In the genomic region with DNA sequence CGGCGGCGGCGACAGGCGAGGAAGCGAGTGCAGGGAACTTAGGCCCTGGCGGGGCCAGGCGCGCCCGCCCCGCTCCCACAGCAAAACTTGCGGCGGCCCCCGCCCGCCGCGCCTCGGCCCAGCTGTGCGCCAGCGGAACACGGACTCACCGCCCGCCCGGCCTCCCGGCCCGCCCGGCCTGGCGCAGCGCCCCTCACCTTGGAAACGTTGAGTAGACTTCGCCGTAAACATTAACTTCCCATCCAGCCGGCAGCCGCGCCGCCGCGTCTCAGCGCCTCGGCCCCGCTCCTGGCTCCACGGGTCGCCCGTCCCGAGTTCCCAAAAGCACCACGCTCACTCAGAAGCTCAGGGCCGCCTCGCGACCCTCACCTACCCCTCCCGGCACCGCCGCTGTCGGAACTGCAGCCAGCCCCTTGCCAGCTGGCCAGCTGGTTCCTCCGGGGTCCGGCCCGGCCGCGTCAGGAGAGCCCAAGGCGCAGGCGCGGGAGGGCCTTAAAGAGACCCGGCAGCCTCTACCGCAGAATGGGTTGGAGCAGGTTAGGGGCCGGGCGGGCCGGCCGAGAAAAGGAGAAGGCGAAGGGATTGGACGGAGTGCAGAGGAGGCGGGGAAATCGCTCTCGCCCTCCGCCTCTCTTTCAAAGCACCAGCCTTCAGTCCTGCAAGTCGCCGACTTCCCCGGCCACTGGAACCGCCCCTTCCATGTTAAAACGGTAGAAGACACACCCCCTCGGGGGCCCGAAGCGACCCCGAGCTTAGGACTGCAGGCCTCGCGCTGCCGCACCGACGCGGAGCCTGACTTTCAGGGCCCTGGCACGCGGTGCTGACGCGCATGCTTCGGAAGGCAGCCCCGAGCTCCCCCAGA, we compare ENCODE assay signal across 8 cellular contexts.
DNase-seq lines count a peak whose midpoint lies in the region; ATAC-seq and TF ChIP-seq lines count a peak whose summit lies in the region.

A gene (minus strand): TSS at position 470 of the 862 bp plus-strand sequence. CDS start 48,562 bp downstream, outside the sequence.

- no peak for TF ChIP-seq CTCF in AG10803 (conservative IDR thresholded peaks at IDR 0.05; ENCODE audit: low read length)

- ATAC-seq in GM19023 (IDR thresholded peaks at IDR 0.05; ENCODE audit: unreplicated experiment) (peak; percentile 98), HG03196 (IDR thresholded peaks at IDR 0.05; ENCODE audit: unreplicated experiment) (peak; percentile 94)

- H3K4me3 ChIP-seq in AG10803 (ENCODE audit: low read length) = peak within 1 kb of the TSS; percentile 87

- DNase-seq in AG10803 (ENCODE audit: low read depth) (peak; percentile 95), NCI-H226 (peak; percentile 95), cerebellar cortex (ENCODE audit: low spot score) (peak; percentile 95), islet precursor cell (peak; percentile 100)
- DNase-seq in activated CD4-positive, CD25-positive, alpha-beta regulatory T cell treated with anti-CD3 and anti-CD28 coated beads, Interleukin-2, amount 50 U/mL, for 16 hours (ENCODE audit: low read depth, low spot score) = peak; percentile 21
- DNase-seq in stimulated activated CD4-positive, alpha-beta T cell treated with anti-CD3 and anti-CD28 coated beads, Interleukin-12 subunit alpha, Interleukin-12 subunit beta, amount 100 ng/mL, for 4 hours = peak; percentile 68

Comparison
In these comparisons a context has a peak if more than half of its experiments do, and no peak if none do; other contexts are left out.
1. Peak in every context shown above with its lines: DNase-seq, ATAC-seq and H3K4me3 ChIP-seq.
2. DNase-seq: peak in every context shown above with its lines; median percentile 100 in islet precursor cell; 95 in AG10803; 95 in NCI-H226; 95 in cerebellar cortex; 68 in stimulated activated CD4-positive, alpha-beta T cell treated with anti-CD3 and anti-CD28 coated beads, Interleukin-12 subunit alpha, Interleukin-12 subunit beta, amount 100 ng/mL, for 4 hours; 21 in activated CD4-positive, CD25-positive, alpha-beta regulatory T cell treated with anti-CD3 and anti-CD28 coated beads, Interleukin-2, amount 50 U/mL, for 16 hours.